22 cellular contexts compared by ENCODE assay signal in genomic region chr16:88344411-88345030, GRCh38. TPM values are rescaled to one million over a fixed set of nuclear protein-coding genes. Genes with fewer than 3 reads are reported as not detected.
"Had no signal": no experiment of that assay in that cellular context is flagged by ENCODE, and none has a peak within 500 bp of the region (broad histone marks: within the 10 kb centered on the region; RNA-seq: fewer than 3 reads in every experiment).

No MANE protein-coding gene starts in this region.

- ATAC-seq: effector memory CD8-positive, alpha-beta T cell; gastroesophageal sphincter; left colon; mucosa of descending colon; naive thymus-derived CD8-positive, alpha-beta T cell; right lobe of liver; stimulated activated effector memory CD8-positive, alpha-beta T cell treated with anti-CD3 and anti-CD28 coated beads, Interleukin-12 subunit alpha, Interleukin-12 subunit beta, amount 100 ng/mL, for 72 hours; stimulated activated naive CD8-positive, alpha-beta T cell treated with anti-CD3 and anti-CD28 coated beads, Interleukin-15, Interleukin-2, amounts not matched to agents 100 U/mL and 50 U/mL, for 24 hours had no signal

- H3K27ac ChIP-seq: epithelial cell of prostate, esophagus squamous epithelium, gastroesophageal sphincter, ovary, right lobe of liver, suprapubic skin, thyroid gland, upper lobe of left lung had no signal

- H3K36me3 ChIP-seq: esophagus squamous epithelium, gastroesophageal sphincter, ovary, right lobe of liver, suprapubic skin, thyroid gland, upper lobe of left lung had no signal

- H3K4me1 ChIP-seq: esophagus squamous epithelium, gastroesophageal sphincter, right lobe of liver, suprapubic skin, thyroid gland, upper lobe of left lung had no signal

- H3K27me3 ChIP-seq: ovary, right lobe of liver, thyroid gland, upper lobe of left lung had no signal

- H3K9me3 ChIP-seq: esophagus squamous epithelium, mucosa of descending colon, ovary, right lobe of liver, suprapubic skin, thyroid gland had no signal

- H3K4me3 ChIP-seq: esophagus squamous epithelium, gastroesophageal sphincter, mucosa of descending colon, ovary, right lobe of liver, suprapubic skin, thyroid gland, upper lobe of left lung had no signal

- DNase-seq: effector memory CD8-positive, alpha-beta T cell; esophagus squamous epithelium; foreskin fibroblast; glutamatergic neuron; immature natural killer cell; left colon; ovary; stimulated activated CD4-positive, alpha-beta T cell treated with anti-CD3 and anti-CD28 coated beads, Interleukin-4, amount 100 ng/mL, for 1 hour; stimulated activated CD8-positive, alpha-beta memory T cell treated with anti-CD3 and anti-CD28 coated beads, Interleukin-4, amount 100 ng/mL, for 48 hours; stimulated activated naive CD8-positive, alpha-beta T cell treated with anti-CD3 and anti-CD28 coated beads, Interleukin-15, Interleukin-2, amounts not matched to agents 100 U/mL and 50 U/mL, for 24 hours; thyroid gland had no signal

- FAIRE-seq: colon, keratinocyte had no signal

RNA-seq across cellular contexts. Expression of gene ZNF469, which starts 38.2 kb away (rescaled TPM):
- polyA plus RNA-seq: keratinocyte, neural cell had no signal
